26 cellular contexts compared by ENCODE assay signal in the genomic region with DNA sequence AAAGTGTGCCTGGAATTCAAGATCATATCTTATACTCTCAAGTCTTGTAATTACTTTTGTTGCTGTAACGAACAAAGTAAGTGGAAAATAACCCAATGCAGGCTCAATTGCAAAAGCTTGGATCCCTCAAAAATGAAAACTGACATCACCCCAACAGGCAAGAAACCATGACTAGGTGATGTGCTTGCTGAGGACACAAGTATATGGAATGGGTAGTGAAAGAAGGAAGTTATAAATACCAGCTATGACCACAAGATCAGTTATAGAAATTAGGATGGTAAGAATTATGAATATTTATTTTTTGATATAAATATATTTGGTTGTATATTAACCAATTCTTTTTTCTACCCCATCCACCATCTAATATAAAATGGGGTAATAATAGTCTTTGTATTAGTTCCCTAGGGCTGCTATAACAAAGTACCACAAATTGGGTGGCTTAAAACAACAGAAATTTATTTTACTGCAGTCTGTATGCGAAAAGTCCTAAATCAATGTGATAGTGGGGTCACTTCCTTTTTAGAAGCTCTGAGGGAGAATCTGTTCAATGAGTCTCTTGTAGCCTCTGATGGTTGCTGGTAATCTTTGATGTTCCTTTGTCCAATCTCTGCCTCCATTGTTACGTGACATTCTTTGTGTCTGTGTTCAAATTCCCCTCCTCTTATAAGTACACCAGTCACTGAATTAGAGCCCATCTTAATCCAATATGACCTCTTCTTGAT.
"Had no signal": no experiment of that assay in that cellular context is flagged by ENCODE, and none has a peak within 500 bp of the region (broad histone marks: within the 10 kb centered on the region; RNA-seq: fewer than 3 reads in every experiment).

No MANE protein-coding gene starts in this region.

- H3K4me3 Mint-ChIP-seq: activated naive CD8-positive, alpha-beta T cell; central memory CD8-positive, alpha-beta T cell; dendritic cell treated with granulocyte-macrophage colony-stimulating factor and Interleukin-4, amounts not matched to agents 40 ng/mL and 50 ng/mL, for 4 days; mesothelial cell of epicardium; naive B cell; neural crest cell had no signal

- H3K36me3 Mint-ChIP-seq: mesothelial cell of epicardium had no signal

- H3K9me3 Mint-ChIP-seq: central memory CD8-positive, alpha-beta T cell; dendritic cell treated with granulocyte-macrophage colony-stimulating factor and Interleukin-4, amounts not matched to agents 40 ng/mL and 50 ng/mL, for 4 days; neural crest cell had no signal

- DNase-seq: activated CD4-positive, alpha-beta T cell treated with anti-CD3 and anti-CD28 coated beads for 4 hours; activated CD4-positive, alpha-beta T cell treated with anti-CD3 and anti-CD28 coated beads, Interleukin-2, amount 50 U/mL, for 4 hours; activated effector memory CD4-positive, alpha-beta T cell treated with Interleukin-2 at 50 U/mL for 16 hours; activated naive CD4-positive, alpha-beta T cell treated with Interleukin-2 at 50 U/mL for 16 hours; anterior cingulate cortex; esophagus squamous epithelium; foreskin melanocyte; heart right ventricle; naive B cell; nucleus accumbens; psoas muscle; sigmoid colon; small intestine; stimulated activated CD4-positive, alpha-beta T cell treated with anti-CD3 and anti-CD28 coated beads, Interleukin-15, amount 100 ng/mL, for 24 hours; stimulated activated CD4-positive, alpha-beta T cell treated with anti-CD3 and anti-CD28 coated beads, Interleukin-2, amount 100 ng/mL, for 24 hours; stimulated activated naive CD4-positive, alpha-beta T cell; upper lobe of right lung had no signal

- H3K27me3 ChIP-seq: esophagus squamous epithelium, heart right ventricle, sigmoid colon, suprapubic skin, tibial artery, upper lobe of right lung had no signal

- H3K27ac Mint-ChIP-seq: activated naive CD8-positive, alpha-beta T cell; dendritic cell treated with granulocyte-macrophage colony-stimulating factor and Interleukin-4, amounts not matched to agents 40 ng/mL and 50 ng/mL, for 4 days; mesothelial cell of epicardium; naive B cell had no signal

- H3K27ac ChIP-seq: esophagus squamous epithelium, heart right ventricle, parathyroid adenoma, suprapubic skin, tibial artery, upper lobe of right lung, VCaP had no signal

- H3K9me3 ChIP-seq: psoas muscle, suprapubic skin, upper lobe of right lung had no signal

- ATAC-seq: upper lobe of right lung had no signal

- H3K4me1 Mint-ChIP-seq: neural crest cell had no signal

- H3K27me3 Mint-ChIP-seq: activated naive CD8-positive, alpha-beta T cell; central memory CD8-positive, alpha-beta T cell; dendritic cell treated with granulocyte-macrophage colony-stimulating factor and Interleukin-4, amounts not matched to agents 40 ng/mL and 50 ng/mL, for 4 days; naive B cell had no signal
